In genomic region chr14:51431033-51431709, GRCh38 we compare ENCODE assay signal across 11 cellular contexts.
DNase-seq lines count a peak whose midpoint lies in the region; ATAC-seq lines count a peak whose summit lies in the region.
"Had no signal": no experiment of that assay in that cellular context is flagged by ENCODE, and none has a peak within 500 bp of the region (broad histone marks: within the 10 kb centered on the region; RNA-seq: fewer than 3 reads in every experiment).

No MANE protein-coding gene starts in this region.

- no peaks in the 10 kb centered on the region for H3K36me3 ChIP-seq in HAP-1 (replicated peaks)
- H3K36me3 ChIP-seq: thoracic aorta had no signal

- H3K4me3 ChIP-seq in HAP-1, result no peak overlapping the region
- H3K4me3 ChIP-seq: thoracic aorta had no signal

- peaks cover 16% of the 10 kb centered on the region for H3K4me1 ChIP-seq in HAP-1

- in situ Hi-C loops in HAP-1 (cut with MboI; ENCODE audit: low sequenced_read_pairs), result no loop called here

- DNase-seq in iris pigment epithelial cell (ENCODE audit: low read depth), result peak; percentile 69
- DNase-seq in T-helper 1 cell, result no peak
- DNase-seq in superior temporal gyrus (ENCODE audit: extremely low spot score), result no peak
- DNase-seq in HAP-1 (ENCODE audit: low spot score in 2 of 2), result no peak
- DNase-seq in hepatic stellate cell (ENCODE audit: low spot score), result no peak
- DNase-seq: NCI-H524; stimulated activated CD4-positive, alpha-beta T cell treated with anti-CD3 and anti-CD28 coated beads, Interleukin-4, amount 100 ng/mL, for 4 hours had no signal

- no peaks in the 10 kb centered on the region for H3K9me3 ChIP-seq in HAP-1
- H3K9me3 ChIP-seq: thoracic aorta had no signal

- H3K27me3 ChIP-seq in HAP-1 (ENCODE audit: low read depth), result no peaks in the 10 kb centered on the region

- ATAC-seq in GM18502 (IDR thresholded peaks at IDR 0.05; ENCODE audit: poor library complexity, unreplicated experiment), result peak; percentile 50
- peak; percentile 54 for ATAC-seq in GM21447 (IDR thresholded peaks at IDR 0.05; ENCODE audit: unreplicated experiment)
- ATAC-seq in HG03196 (IDR thresholded peaks at IDR 0.05; ENCODE audit: unreplicated experiment), result peak; percentile 47
